ENCODE assay signal across 18 cellular contexts in the genomic region with DNA sequence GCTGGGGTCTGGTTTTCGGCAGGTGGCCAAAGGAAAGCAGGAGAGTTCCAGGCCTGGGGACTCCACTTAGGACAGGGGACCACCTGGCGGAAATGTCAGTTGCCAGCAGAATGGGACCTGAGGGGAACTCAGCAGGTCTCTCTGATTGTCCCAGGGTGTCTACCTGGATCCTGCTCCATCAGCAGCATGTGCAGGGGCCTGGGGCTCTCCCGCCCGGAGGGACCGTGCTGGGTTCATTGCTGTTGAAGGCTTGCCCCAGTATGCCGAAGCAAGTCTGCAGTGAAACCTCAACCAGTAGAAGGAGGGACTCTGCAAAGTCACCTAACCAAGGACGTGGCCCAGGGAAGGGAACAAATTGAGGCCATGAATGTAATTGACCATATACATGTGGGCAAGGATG.
"Had no signal": no experiment of that assay in that cellular context is flagged by ENCODE, and none has a peak within 500 bp of the region (broad histone marks: within the 10 kb centered on the region; RNA-seq: fewer than 3 reads in every experiment).

No MANE protein-coding gene starts in this region.

- H3K9me3 ChIP-seq: SJSA1 had no signal

- ATAC-seq: HepG2 had no signal

- H3K4me3 ChIP-seq: SJSA1, SK-N-MC had no signal

- H3K4me1 ChIP-seq: SJSA1 had no signal

- H3K27me3 ChIP-seq: SJSA1 had no signal

- H3K9ac ChIP-seq: KMS-11 had no signal

- H3K36me3 ChIP-seq: SJSA1 had no signal

- DNase-seq: IMR-90, Kasumi-1, MM.1S, NCI-H1092 treated with DMSO at 0.1 percent for 48 hours, NCI-H1436, NCI-H187, NCI-H2029, NCI-H2081 treated with DMSO at 0.1 percent for 48 hours, NCI-H2171, NCI-H526 treated with DMSO at 0.1 percent for 48 hours, Right ventricle myocardium superior, SIG-M5, SW 1271 had no signal

- FAIRE-seq: HepG2, RCC 7860 had no signal

- H3K4me2 ChIP-seq: KMS-11 had no signal

- H3K27ac ChIP-seq: KMS-11, SJSA1, SK-N-MC had no signal
